Comparison of ENCODE assay signal across 8 cellular contexts in the genomic region with DNA sequence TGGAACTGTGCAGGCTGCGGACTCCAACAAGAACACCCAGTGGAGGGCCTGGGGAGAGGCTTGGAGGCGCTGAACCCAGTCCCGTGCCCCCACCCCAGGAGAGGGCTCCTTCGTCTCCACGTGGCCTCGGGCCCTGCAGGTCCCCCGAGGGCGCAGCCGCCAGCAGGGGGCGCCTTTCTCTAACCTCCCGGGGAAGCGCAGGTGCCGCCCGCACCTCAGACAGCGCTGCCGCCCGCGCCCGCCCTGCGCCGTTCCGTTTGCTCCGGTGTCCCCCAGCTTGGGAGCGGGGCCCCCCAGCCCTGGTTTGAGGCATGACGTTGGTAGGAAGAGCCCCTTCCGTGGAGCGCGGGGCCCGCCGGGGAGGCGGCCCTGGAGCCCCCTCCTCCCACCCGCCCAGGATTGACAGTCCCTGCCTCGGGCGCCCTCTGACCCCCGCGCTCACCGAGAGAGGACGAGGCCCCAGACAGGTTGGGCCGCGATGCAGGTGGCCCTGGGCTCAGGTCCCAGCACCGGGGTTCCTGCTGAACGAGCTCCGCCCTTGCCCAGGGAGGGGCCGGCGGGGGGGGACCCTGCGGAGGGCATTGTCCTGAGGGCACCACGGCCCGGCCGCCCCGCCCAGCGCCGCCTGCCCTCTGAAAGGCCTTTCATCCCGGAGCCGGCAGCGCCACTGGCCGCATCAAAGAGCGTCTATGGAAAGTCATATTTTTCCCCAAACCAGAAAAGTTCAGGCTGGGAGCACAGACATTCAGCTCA. TPM values are rescaled to one million over a fixed set of nuclear protein-coding genes. Genes with fewer than 3 reads are reported as not detected.
DNase-seq lines count a peak whose midpoint lies in the region; ATAC-seq and TF ChIP-seq lines count a peak whose summit lies in the region.

No MANE protein-coding gene starts in this region.

- no peak overlapping the region for H3K9ac ChIP-seq in iPS-15b (ENCODE audit: low read depth, low read length)
- peak overlapping the region; percentile 61 for H3K9ac ChIP-seq in skeletal muscle satellite cell (ENCODE audit: low read depth, low read length)

- DNase-seq in COR-L47 (lab: John Stamatoyannopoulos, UW) (peak; percentile 69), KBM-7 (peak; percentile 76), T1000 (lab: John Stamatoyannopoulos, UW) (peak; percentile 64), astrocyte of the spinal cord (ENCODE audit: low read depth, low spot score) (peak; percentile 38)

- H3K4me3 ChIP-seq in astrocyte of the spinal cord (ENCODE audit: low read depth, low read length) (peak overlapping the region; percentile 17), iPS-15b (ENCODE audit: low read depth, low read length) (peak overlapping the region; percentile 32), skeletal muscle satellite cell (ENCODE audit: low read length) (peak overlapping the region; percentile 63)

- in situ Hi-C loops in KBM-7 (cut with MboI; ENCODE audit: low pct_unique_long_range_greater_than_20kb, low sequenced_read_pairs) (no loop called here), astrocyte of the spinal cord (cut with HindIII; ENCODE audit: low sequenced_read_pairs) (no loop called here)

- H3K36me3 ChIP-seq in iPS-15b (ENCODE audit: control insufficient read depth, insufficient read depth, low read length) = no peaks in the 10 kb centered on the region
- H3K36me3 ChIP-seq in skeletal muscle satellite cell (ENCODE audit: insufficient read depth, low read length) = no peaks in the 10 kb centered on the region

- TF ChIP-seq CTCF in astrocyte of the spinal cord (IDR thresholded peaks at IDR 0.05; ENCODE audit: low read depth, low read length) = peak; percentile 81

- H3K27me3 ChIP-seq in iPS-15b (ENCODE audit: control insufficient read depth, insufficient read depth, low read length) = no peaks in the 10 kb centered on the region
- H3K27me3 ChIP-seq in skeletal muscle satellite cell (ENCODE audit: control insufficient read depth, insufficient read depth, low read length) = peaks cover 16% of the 10 kb centered on the region

- H3K4me1 ChIP-seq in iPS-15b (ENCODE audit: control insufficient read depth, insufficient read depth, low read length) = no peaks in the 10 kb centered on the region
- peaks cover 8% of the 10 kb centered on the region for H3K4me1 ChIP-seq in skeletal muscle satellite cell (ENCODE audit: control insufficient read depth, insufficient read depth, low read length)

- no peak for ATAC-seq in GM18520 (IDR thresholded peaks at IDR 0.05; ENCODE audit: unreplicated experiment)
- no peak for ATAC-seq in GM21717 (IDR thresholded peaks at IDR 0.05; ENCODE audit: unreplicated experiment)

- H3K4me2 ChIP-seq in skeletal muscle satellite cell (ENCODE audit: low read length) = peak overlapping the region; percentile 83

- H3K9me3 ChIP-seq in iPS-15b (ENCODE audit: control insufficient read depth, insufficient read depth, low read length) (no peaks in the 10 kb centered on the region), skeletal muscle satellite cell (replicated peaks; ENCODE audit: low read length) (peaks cover 5% of the 10 kb centered on the region)

RNA-seq across cellular contexts. Expression of gene FOXL3, which starts 42.9 kb away (rescaled TPM):
- not detected in 2 replicates for total RNA-seq in skeletal muscle satellite cell (2012; rRNA removed)
